20 cellular contexts compared by ENCODE assay signal in the genomic region with DNA sequence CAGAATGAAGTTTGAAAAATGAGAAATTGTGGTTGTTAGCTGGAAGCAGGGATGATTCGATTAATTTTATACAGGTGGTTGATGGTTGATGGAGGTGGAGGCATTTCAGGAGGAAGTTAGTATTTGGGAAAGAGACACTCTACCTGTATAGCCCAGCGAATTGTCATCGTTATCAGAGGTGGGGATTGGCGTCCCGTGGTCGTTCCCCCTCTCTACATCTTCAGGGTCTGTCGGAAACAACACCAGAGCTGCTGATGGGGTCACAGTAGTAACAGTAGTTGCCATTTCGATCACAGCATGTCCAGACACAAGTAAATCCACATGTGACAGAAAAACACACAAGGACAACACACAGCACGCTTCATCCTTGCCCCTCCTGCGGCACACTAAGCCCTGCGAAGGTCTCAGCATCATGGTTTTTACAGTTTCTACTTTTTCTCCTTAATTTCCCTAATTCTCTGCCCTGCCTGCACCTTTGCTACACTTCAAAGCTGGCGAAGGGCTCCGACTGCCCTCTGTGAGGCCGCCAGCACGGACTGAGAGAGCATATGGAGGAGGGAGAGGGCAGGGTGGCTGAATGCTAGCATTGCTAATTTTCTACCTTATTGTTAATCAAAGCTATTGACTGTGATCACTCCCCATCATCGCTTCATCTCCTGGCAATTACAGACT.
DNase-seq lines count a peak whose midpoint lies in the region; ATAC-seq, FAIRE-seq and TF ChIP-seq lines count a peak whose summit lies in the region.
"Had no signal": no experiment of that assay in that cellular context is flagged by ENCODE, and none has a peak within 500 bp of the region (broad histone marks: within the 10 kb centered on the region; RNA-seq: fewer than 3 reads in every experiment).

No MANE protein-coding gene starts in this region.

- H3K9me3 ChIP-seq in H1 (ENCODE audit: insufficient read depth in 2 of 2, low read depth in 1 of 2, low read length in 1 of 2): no peaks in the 10 kb centered on the region
- H3K9me3 ChIP-seq: MG63 had no signal

- H3K27ac ChIP-seq in H1 (ENCODE audit: low read depth, low read length): no peak overlapping the region
- H3K27ac ChIP-seq: C4-2B, GM23248, RWPE1, SK-N-MC had no signal

- no peaks in the 10 kb centered on the region for H3K79me1 ChIP-seq in H1 (ENCODE audit: low read depth, low read length)

- H3K36me3 Mint-ChIP-seq in stimulated activated naive CD8-positive, alpha-beta T cell treated with anti-CD3 and anti-CD28 coated beads, Interleukin-15, Interleukin-2, amounts not matched to agents 100 ng/mL and 50 ng/mL, for 24 hours (ENCODE audit: low read depth): no peaks in the 10 kb centered on the region
- H3K36me3 Mint-ChIP-seq: CD8-positive, alpha-beta memory T cell had no signal

- no peak for FAIRE-seq in H1 (lab: Jason Lieb, UNC)
- FAIRE-seq: D721Med had no signal

- H4K8ac ChIP-seq in H1 (ENCODE audit: extremely low read depth, insufficient read depth, low read length): peak overlapping the region; percentile 58; the same call in 1 of the 2 replicates

- intact Hi-C loops in posterior vena cava (cut with DNase I): no loop called here

- H3K9ac ChIP-seq in H1 (replicated peaks in 1 of 4; ENCODE audit: extremely low read depth in 1 of 4, low read depth in 3 of 4, low read length in 3 of 4): 0 out of 7 replicates have a peak overlapping the region, but pooled peaks of 1 of the 4 experiments have one; percentile 10
- H3K9ac ChIP-seq: GM23248 had no signal

- no peaks in the 10 kb centered on the region for H3K79me2 ChIP-seq in H1 (ENCODE audit: control insufficient read depth in 1 of 2, insufficient read depth in 2 of 2, low read length in 2 of 2)

- TF ChIP-seq POLR2A in H1 (IDR thresholded peaks at IDR 0.05; ENCODE audit: control extremely low read depth in 1 of 2, low read depth in 2 of 2, low read length in 2 of 2): no peak

- TF ChIP-seq RAD21 in H1 (IDR thresholded peaks at IDR 0.05 in 1 of 2, conservative IDR thresholded peaks at IDR 0.05 in 1 of 2; ENCODE audit: low read depth in 2 of 2, low read length in 2 of 2): no peak

- POLR2A ChIA-PET in H1 (lab: Charles Lee; ENCODE audit: partially characterized antibody): no interaction called here

- H2BK12ac ChIP-seq in H1 (ENCODE audit: low read depth, low read length): peak overlapping the region; percentile 51

- H2BK20ac ChIP-seq in H1 (ENCODE audit: low read length): no peak overlapping the region

- H2BK120ac ChIP-seq in H1 (replicated peaks; ENCODE audit: low read depth, low read length): peak overlapping the region; percentile 33

- H3K56ac ChIP-seq in H1 (replicated peaks; ENCODE audit: insufficient read length, low read depth, low read length): no peak overlapping the region

- H2AK5ac ChIP-seq in H1 (ENCODE audit: low read depth, low read length): no peak overlapping the region

- ATAC-seq in stimulated activated naive CD8-positive, alpha-beta T cell treated with anti-CD3 and anti-CD28 coated beads, Interleukin-15, Interleukin-2, amounts not matched to agents 100 U/mL and 50 U/mL, for 24 hours: no peak

- H3K4me1 Mint-ChIP-seq in stimulated activated naive CD8-positive, alpha-beta T cell treated with anti-CD3 and anti-CD28 coated beads, Interleukin-15, Interleukin-2, amounts not matched to agents 100 ng/mL and 50 ng/mL, for 24 hours (ENCODE audit: low read depth): no peaks in the 10 kb centered on the region
- H3K4me1 Mint-ChIP-seq: CD8-positive, alpha-beta memory T cell had no signal

- H3K4me2 ChIP-seq in H1 (ENCODE audit: insufficient read depth in 1 of 2, low read depth in 2 of 2, low read length in 2 of 2): peak overlapping the region; percentile 10 to 49; a peak in 2 of 4 replicates

- no peak overlapping the region for H2BK15ac ChIP-seq in H1 (ENCODE audit: low read length)

- peaks cover 3 to 7% (median 5%) of the 10 kb centered on the region in 4 experiments; a peak in 5 of 7 replicates for H3K4me1 ChIP-seq in H1 (replicated peaks in 1 of 4; ENCODE audit: control insufficient read depth in 3 of 4, insufficient read depth in 4 of 4, low read length in 3 of 4)

- WGBS in H1 (ENCODE audit: extremely low coverage in 1 of 2, insufficient coverage in 1 of 2, insufficient read length in 1 of 2, insufficient replicate concordance in 2 of 2, low coverage in 1 of 2, low lambda C conversion rate in 2 of 2, missing lambda C conversion rate in 1 of 2), 2 experiments: 70% methylated on average over 16 of the region's 16 CpGs; no CpG with 5 or more reads in 1 of the 2 experiments

- no peak overlapping the region for H3K4me3 Mint-ChIP-seq in stimulated activated naive CD8-positive, alpha-beta T cell treated with anti-CD3 and anti-CD28 coated beads, Interleukin-15, Interleukin-2, amounts not matched to agents 100 ng/mL and 50 ng/mL, for 24 hours
- H3K4me3 Mint-ChIP-seq: CD8-positive, alpha-beta memory T cell had no signal

- CTCF ChIA-PET in H1 (lab: Charles Lee; ENCODE audit: partially characterized antibody): interaction anchor here (1.1 to 1.4 kb wide), 2 partner anchors 39 to 160 kb away, joined by 3 read pairs; no protein-coding TSS in a partner anchor

- no peak overlapping the region for H3K4ac ChIP-seq in H1 (replicated peaks; ENCODE audit: insufficient read length, low read depth, low read length)

- H2AFZ ChIP-seq in H1 (ENCODE audit: low read length): peak overlapping the region; percentile 93
- H2AFZ ChIP-seq: GM23248 had no signal

- H3K14ac ChIP-seq in H1 (ENCODE audit: insufficient read length): no peak overlapping the region

- no peak overlapping the region for H3K4me3 ChIP-seq in H1 (ENCODE audit: extremely low read depth in 1 of 4, insufficient read depth in 2 of 4, low read depth in 3 of 4, low read length in 4 of 4)
- H3K4me3 ChIP-seq: GM23248, MG63, SK-N-MC had no signal

- no peak overlapping the region for H2BK5ac ChIP-seq in H1 (ENCODE audit: low read depth, low read length)

- no peaks in the 10 kb centered on the region for H3K27me3 Mint-ChIP-seq in stimulated activated naive CD8-positive, alpha-beta T cell treated with anti-CD3 and anti-CD28 coated beads, Interleukin-15, Interleukin-2, amounts not matched to agents 100 ng/mL and 50 ng/mL, for 24 hours
- H3K27me3 Mint-ChIP-seq: CD8-positive, alpha-beta memory T cell had no signal

- no peak overlapping the region for H3K23ac ChIP-seq in H1 (ENCODE audit: insufficient read length)

- DNase-seq in stimulated activated naive CD8-positive, alpha-beta T cell treated with anti-CD3 and anti-CD28 coated beads, Interleukin-15, Interleukin-2, amounts not matched to agents 100 U/mL and 50 U/mL, for 24 hours: no peak
- DNase-seq in H1 (ENCODE audit: low read depth in 1 of 2, low spot score in 2 of 2): no peak
- DNase-seq in iPS-NIHi7 (ENCODE audit: extremely low spot score): peak; percentile 14
- peak; percentile 64 for DNase-seq in posterior vena cava (ENCODE audit: low spot score)
- DNase-seq in COR-L47 (lab: John Stamatoyannopoulos, UW): no peak
- DNase-seq in cerebellar nuclear complex (lab: John Stamatoyannopoulos, UW): no peak
- no peak for DNase-seq in activated effector memory CD4-positive, alpha-beta T cell treated with anti-CD3 and anti-CD28 coated beads, Interleukin-2, amount 50 U/mL, for 16 hours
- DNase-seq: CD8-positive, alpha-beta memory T cell; DMS79; GM23248; MG63; NCI-H1048; NCI-H1417 treated with DMSO at 0.1 percent for 48 hours; NCI-H187; SHP77 treated with DMSO at 0.1 percent for 48 hours had no signal

- no peak overlapping the region for H3K18ac ChIP-seq in H1 (ENCODE audit: extremely low read depth, low read length)

- H3K36me3 ChIP-seq in H1 (ENCODE audit: control insufficient read depth in 2 of 4, insufficient read depth in 4 of 4, low read length in 3 of 4): no peaks in the 10 kb centered on the region
- H3K36me3 ChIP-seq: MG63 had no signal

- H4K5ac ChIP-seq in H1 (ENCODE audit: insufficient read length, low read depth, low read length): peak overlapping the region; percentile 9

- no peak for TF ChIP-seq CTCF in H1 (IDR thresholded peaks at IDR 0.05; ENCODE audit: control extremely low read depth in 1 of 3, insufficient read depth in 1 of 3, low read depth in 1 of 3, low read length in 3 of 3)

- no peaks in the 10 kb centered on the region for H3K27me3 ChIP-seq in H1 (replicated peaks in 1 of 4; ENCODE audit: control insufficient read depth in 3 of 4, extremely low read depth in 1 of 4, insufficient read depth in 3 of 4, low read length in 3 of 4)
- H3K27me3 ChIP-seq: MG63 had no signal

- TF ChIP-seq EP300 in H1 (IDR thresholded peaks at IDR 0.05; ENCODE audit: borderline replicate concordance in 1 of 2, low read depth in 2 of 2, low read length in 2 of 2): no peak

- no peaks in the 10 kb centered on the region for H3K23me2 ChIP-seq in H1 (ENCODE audit: low read depth, low read length)

- peaks cover 6% of the 10 kb centered on the region for H3K9me3 Mint-ChIP-seq in stimulated activated naive CD8-positive, alpha-beta T cell treated with anti-CD3 and anti-CD28 coated beads, Interleukin-15, Interleukin-2, amounts not matched to agents 100 ng/mL and 50 ng/mL, for 24 hours

- no peaks in the 10 kb centered on the region for H4K20me1 ChIP-seq in H1 (replicated peaks in 1 of 2; ENCODE audit: control insufficient read depth in 1 of 2, insufficient read depth in 2 of 2, low read length in 2 of 2)

- peak overlapping the region; percentile 11 for H3K27ac Mint-ChIP-seq in stimulated activated naive CD8-positive, alpha-beta T cell treated with anti-CD3 and anti-CD28 coated beads, Interleukin-15, Interleukin-2, amounts not matched to agents 100 ng/mL and 50 ng/mL, for 24 hours
- H3K27ac Mint-ChIP-seq: CD8-positive, alpha-beta memory T cell had no signal

- H4K91ac ChIP-seq in H1 (replicated peaks; ENCODE audit: insufficient read length, low read length): peak overlapping the region; percentile 63

TF ChIP-seq in H1, 55 proteins besides CTCF, POLR2A, EP300 and RAD21 (continues in another document):
- TF ChIP-seq, protein P1, sequence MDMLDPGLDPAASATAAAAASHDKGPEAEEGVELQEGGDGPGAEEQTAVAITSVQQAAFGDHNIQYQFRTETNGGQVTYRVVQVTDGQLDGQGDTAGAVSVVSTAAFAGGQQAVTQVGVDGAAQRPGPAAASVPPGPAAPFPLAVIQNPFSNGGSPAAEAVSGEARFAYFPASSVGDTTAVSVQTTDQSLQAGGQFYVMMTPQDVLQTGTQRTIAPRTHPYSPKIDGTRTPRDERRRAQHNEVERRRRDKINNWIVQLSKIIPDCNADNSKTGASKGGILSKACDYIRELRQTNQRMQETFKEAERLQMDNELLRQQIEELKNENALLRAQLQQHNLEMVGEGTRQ (IDR thresholded peaks at IDR 0.05; ENCODE audit: low read length): no peak
- TF ChIP-seq, protein P2, sequence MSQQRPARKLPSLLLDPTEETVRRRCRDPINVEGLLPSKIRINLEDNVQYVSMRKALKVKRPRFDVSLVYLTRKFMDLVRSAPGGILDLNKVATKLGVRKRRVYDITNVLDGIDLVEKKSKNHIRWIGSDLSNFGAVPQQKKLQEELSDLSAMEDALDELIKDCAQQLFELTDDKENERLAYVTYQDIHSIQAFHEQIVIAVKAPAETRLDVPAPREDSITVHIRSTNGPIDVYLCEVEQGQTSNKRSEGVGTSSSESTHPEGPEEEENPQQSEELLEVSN (IDR thresholded peaks at IDR 0.05): no peak
- TF ChIP-seq CTBP2 (IDR thresholded peaks at IDR 0.05; ENCODE audit: borderline replicate concordance, insufficient read depth, insufficient read length, low read length): no peak
- no peak for TF ChIP-seq CBX5 (IDR thresholded peaks at IDR 0.05; ENCODE audit: low read depth, low read length)
- no peak for TF ChIP-seq GTF2F1 (IDR thresholded peaks at IDR 0.05; ENCODE audit: borderline replicate concordance, low read depth, low read length)

Comparison
In these comparisons a context has a peak if more than half of its experiments do, and no peak if none do; other contexts are left out.
1. DNase-seq: peak in iPS-NIHi7 (single experiment) and posterior vena cava (single experiment); none in stimulated activated naive CD8-positive, alpha-beta T cell treated with anti-CD3 and anti-CD28 coated beads, Interleukin-15, Interleukin-2, amounts not matched to agents 100 U/mL and 50 U/mL, for 24 hours (single experiment), H1 (0 of 2), COR-L47 (single experiment), cerebellar nuclear complex (0 of 2) and activated effector memory CD4-positive, alpha-beta T cell treated with anti-CD3 and anti-CD28 coated beads, Interleukin-2, amount 50 U/mL, for 16 hours (single experiment).